ENCODE assay signal across 1 cellular context in the genomic region with DNA sequence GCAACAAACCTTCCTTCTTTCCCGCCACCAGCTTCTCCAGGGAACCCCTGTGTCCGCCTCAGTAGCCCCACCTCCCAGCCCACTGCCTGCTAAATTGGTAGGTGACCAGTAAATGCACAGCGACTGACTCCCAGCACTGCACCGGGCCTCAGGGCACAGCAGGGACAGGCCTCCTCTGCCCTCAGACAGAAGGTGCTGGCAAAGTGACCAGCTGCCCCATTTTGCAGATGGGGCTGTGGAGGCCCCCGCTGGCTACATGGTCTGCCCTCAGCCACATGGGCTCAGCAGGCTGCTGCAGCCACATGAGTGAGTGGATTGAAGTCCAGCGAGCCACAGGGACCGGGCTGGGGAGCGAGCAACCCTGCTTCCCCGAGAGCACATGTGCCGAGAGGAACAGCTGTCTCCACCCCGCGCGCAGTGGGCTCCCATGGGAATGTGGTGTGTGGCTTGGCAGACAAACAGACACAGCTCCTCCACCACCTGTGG.
TF ChIP-seq lines count a peak whose summit lies in the region.

No MANE protein-coding gene starts in this region.

TF ChIP-seq in HepG2, 621 proteins besides CTCF, POLR2A, EP300 and RAD21 (continued from another document and continues in another):
- TF ChIP-seq HNF1B (CRISPR knock-in tag; IDR thresholded peaks at IDR 0.05) (0 out of 2 replicates have a peak, but pooled peaks have one; percentile 32), FOXP4 (CRISPR knock-in tag; IDR thresholded peaks at IDR 0.05) (no peak), HNRNPLL (IDR thresholded peaks at IDR 0.05; ENCODE audit: low read depth, low read length, poor library complexity, severe bottlenecking) (no peak), KLF15 (CRISPR knock-in tag; IDR thresholded peaks at IDR 0.05; ENCODE audit: borderline replicate concordance) (no peak), ZFY (CRISPR knock-in tag; IDR thresholded peaks at IDR 0.05) (no peak), DBP (CRISPR knock-in tag; IDR thresholded peaks at IDR 0.05; ENCODE audit: not compliant biosample characterization) (no peak), SP1 (IDR thresholded peaks at IDR 0.05) (no peak), SP1 (CRISPR knock-in tag; IDR thresholded peaks at IDR 0.05) (no peak), HOXA9 (CRISPR knock-in tag; IDR thresholded peaks at IDR 0.05; ENCODE audit: borderline replicate concordance) (no peak), MAF1 (CRISPR knock-in tag; IDR thresholded peaks at IDR 0.05; ENCODE audit: borderline replicate concordance) (no peak), ZNF143 (CRISPR knock-in tag; IDR thresholded peaks at IDR 0.05) (no peak), ZNF572 (CRISPR knock-in tag; IDR thresholded peaks at IDR 0.05) (peak; percentile 49; the same call in 1 of the 2 replicates), ZKSCAN5 (CRISPR knock-in tag; IDR thresholded peaks at IDR 0.05) (no peak), ZNF292 (CRISPR knock-in tag; IDR thresholded peaks at IDR 0.05; ENCODE audit: borderline replicate concordance, low read depth) (0 out of 2 replicates have a peak, but pooled peaks have one; percentile 41), PBX2 (CRISPR knock-in tag; IDR thresholded peaks at IDR 0.05) (no peak), RELA (CRISPR knock-in tag; IDR thresholded peaks at IDR 0.05) (no peak), ZNF598 (CRISPR knock-in tag; IDR thresholded peaks at IDR 0.05; ENCODE audit: borderline replicate concordance) (no peak)
- TF ChIP-seq, protein P1, sequence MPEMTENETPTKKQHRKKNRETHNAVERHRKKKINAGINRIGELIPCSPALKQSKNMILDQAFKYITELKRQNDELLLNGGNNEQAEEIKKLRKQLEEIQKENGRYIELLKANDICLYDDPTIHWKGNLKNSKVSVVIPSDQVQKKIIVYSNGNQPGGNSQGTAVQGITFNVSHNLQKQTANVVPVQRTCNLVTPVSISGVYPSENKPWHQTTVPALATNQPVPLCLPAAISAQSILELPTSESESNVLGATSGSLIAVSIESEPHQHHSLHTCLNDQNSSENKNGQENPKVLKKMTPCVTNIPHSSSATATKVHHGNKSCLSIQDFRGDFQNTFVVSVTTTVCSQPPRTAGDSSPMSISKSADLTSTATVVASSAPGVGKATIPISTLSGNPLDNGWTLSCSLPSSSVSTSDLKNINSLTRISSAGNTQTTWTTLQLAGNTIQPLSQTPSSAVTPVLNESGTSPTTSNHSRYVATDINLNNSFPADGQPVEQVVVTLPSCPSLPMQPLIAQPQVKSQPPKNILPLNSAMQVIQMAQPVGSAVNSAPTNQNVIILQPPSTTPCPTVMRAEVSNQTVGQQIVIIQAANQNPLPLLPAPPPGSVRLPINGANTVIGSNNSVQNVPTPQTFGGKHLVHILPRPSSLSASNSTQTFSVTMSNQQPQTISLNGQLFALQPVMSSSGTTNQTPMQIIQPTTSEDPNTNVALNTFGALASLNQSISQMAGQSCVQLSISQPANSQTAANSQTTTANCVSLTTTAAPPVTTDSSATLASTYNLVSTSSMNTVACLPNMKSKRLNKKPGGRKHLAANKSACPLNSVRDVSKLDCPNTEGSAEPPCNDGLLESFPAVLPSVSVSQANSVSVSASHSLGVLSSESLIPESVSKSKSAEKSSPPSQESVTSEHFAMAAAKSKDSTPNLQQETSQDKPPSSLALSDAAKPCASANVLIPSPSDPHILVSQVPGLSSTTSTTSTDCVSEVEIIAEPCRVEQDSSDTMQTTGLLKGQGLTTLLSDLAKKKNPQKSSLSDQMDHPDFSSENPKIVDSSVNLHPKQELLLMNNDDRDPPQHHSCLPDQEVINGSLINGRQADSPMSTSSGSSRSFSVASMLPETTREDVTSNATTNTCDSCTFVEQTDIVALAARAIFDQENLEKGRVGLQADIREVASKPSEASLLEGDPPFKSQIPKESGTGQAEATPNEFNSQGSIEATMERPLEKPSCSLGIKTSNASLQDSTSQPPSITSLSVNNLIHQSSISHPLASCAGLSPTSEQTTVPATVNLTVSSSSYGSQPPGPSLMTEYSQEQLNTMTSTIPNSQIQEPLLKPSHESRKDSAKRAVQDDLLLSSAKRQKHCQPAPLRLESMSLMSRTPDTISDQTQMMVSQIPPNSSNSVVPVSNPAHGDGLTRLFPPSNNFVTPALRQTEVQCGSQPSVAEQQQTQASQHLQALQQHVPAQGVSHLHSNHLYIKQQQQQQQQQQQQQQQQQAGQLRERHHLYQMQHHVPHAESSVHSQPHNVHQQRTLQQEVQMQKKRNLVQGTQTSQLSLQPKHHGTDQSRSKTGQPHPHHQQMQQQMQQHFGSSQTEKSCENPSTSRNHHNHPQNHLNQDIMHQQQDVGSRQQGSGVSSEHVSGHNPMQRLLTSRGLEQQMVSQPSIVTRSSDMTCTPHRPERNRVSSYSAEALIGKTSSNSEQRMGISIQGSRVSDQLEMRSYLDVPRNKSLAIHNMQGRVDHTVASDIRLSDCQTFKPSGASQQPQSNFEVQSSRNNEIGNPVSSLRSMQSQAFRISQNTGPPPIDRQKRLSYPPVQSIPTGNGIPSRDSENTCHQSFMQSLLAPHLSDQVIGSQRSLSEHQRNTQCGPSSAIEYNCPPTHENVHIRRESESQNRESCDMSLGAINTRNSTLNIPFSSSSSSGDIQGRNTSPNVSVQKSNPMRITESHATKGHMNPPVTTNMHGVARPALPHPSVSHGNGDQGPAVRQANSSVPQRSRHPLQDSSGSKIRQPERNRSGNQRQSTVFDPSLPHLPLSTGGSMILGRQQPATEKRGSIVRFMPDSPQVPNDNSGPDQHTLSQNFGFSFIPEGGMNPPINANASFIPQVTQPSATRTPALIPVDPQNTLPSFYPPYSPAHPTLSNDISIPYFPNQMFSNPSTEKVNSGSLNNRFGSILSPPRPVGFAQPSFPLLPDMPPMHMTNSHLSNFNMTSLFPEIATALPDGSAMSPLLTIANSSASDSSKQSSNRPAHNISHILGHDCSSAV (CRISPR knock-in tag; IDR thresholded peaks at IDR 0.05; ENCODE audit: borderline replicate concordance), result no peak
- TF ChIP-seq, protein P2, sequence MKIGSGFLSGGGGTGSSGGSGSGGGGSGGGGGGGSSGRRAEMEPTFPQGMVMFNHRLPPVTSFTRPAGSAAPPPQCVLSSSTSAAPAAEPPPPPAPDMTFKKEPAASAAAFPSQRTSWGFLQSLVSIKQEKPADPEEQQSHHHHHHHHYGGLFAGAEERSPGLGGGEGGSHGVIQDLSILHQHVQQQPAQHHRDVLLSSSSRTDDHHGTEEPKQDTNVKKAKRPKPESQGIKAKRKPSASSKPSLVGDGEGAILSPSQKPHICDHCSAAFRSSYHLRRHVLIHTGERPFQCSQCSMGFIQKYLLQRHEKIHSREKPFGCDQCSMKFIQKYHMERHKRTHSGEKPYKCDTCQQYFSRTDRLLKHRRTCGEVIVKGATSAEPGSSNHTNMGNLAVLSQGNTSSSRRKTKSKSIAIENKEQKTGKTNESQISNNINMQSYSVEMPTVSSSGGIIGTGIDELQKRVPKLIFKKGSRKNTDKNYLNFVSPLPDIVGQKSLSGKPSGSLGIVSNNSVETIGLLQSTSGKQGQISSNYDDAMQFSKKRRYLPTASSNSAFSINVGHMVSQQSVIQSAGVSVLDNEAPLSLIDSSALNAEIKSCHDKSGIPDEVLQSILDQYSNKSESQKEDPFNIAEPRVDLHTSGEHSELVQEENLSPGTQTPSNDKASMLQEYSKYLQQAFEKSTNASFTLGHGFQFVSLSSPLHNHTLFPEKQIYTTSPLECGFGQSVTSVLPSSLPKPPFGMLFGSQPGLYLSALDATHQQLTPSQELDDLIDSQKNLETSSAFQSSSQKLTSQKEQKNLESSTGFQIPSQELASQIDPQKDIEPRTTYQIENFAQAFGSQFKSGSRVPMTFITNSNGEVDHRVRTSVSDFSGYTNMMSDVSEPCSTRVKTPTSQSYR (CRISPR knock-in tag; IDR thresholded peaks at IDR 0.05; ENCODE audit: borderline replicate concordance), result no peak
- TF ChIP-seq, protein P3, sequence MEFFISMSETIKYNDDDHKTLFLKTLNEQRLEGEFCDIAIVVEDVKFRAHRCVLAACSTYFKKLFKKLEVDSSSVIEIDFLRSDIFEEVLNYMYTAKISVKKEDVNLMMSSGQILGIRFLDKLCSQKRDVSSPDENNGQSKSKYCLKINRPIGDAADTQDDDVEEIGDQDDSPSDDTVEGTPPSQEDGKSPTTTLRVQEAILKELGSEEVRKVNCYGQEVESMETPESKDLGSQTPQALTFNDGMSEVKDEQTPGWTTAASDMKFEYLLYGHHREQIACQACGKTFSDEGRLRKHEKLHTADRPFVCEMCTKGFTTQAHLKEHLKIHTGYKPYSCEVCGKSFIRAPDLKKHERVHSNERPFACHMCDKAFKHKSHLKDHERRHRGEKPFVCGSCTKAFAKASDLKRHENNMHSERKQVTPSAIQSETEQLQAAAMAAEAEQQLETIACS (CRISPR knock-in tag; IDR thresholded peaks at IDR 0.05), result no peak
- TF ChIP-seq, protein P4, sequence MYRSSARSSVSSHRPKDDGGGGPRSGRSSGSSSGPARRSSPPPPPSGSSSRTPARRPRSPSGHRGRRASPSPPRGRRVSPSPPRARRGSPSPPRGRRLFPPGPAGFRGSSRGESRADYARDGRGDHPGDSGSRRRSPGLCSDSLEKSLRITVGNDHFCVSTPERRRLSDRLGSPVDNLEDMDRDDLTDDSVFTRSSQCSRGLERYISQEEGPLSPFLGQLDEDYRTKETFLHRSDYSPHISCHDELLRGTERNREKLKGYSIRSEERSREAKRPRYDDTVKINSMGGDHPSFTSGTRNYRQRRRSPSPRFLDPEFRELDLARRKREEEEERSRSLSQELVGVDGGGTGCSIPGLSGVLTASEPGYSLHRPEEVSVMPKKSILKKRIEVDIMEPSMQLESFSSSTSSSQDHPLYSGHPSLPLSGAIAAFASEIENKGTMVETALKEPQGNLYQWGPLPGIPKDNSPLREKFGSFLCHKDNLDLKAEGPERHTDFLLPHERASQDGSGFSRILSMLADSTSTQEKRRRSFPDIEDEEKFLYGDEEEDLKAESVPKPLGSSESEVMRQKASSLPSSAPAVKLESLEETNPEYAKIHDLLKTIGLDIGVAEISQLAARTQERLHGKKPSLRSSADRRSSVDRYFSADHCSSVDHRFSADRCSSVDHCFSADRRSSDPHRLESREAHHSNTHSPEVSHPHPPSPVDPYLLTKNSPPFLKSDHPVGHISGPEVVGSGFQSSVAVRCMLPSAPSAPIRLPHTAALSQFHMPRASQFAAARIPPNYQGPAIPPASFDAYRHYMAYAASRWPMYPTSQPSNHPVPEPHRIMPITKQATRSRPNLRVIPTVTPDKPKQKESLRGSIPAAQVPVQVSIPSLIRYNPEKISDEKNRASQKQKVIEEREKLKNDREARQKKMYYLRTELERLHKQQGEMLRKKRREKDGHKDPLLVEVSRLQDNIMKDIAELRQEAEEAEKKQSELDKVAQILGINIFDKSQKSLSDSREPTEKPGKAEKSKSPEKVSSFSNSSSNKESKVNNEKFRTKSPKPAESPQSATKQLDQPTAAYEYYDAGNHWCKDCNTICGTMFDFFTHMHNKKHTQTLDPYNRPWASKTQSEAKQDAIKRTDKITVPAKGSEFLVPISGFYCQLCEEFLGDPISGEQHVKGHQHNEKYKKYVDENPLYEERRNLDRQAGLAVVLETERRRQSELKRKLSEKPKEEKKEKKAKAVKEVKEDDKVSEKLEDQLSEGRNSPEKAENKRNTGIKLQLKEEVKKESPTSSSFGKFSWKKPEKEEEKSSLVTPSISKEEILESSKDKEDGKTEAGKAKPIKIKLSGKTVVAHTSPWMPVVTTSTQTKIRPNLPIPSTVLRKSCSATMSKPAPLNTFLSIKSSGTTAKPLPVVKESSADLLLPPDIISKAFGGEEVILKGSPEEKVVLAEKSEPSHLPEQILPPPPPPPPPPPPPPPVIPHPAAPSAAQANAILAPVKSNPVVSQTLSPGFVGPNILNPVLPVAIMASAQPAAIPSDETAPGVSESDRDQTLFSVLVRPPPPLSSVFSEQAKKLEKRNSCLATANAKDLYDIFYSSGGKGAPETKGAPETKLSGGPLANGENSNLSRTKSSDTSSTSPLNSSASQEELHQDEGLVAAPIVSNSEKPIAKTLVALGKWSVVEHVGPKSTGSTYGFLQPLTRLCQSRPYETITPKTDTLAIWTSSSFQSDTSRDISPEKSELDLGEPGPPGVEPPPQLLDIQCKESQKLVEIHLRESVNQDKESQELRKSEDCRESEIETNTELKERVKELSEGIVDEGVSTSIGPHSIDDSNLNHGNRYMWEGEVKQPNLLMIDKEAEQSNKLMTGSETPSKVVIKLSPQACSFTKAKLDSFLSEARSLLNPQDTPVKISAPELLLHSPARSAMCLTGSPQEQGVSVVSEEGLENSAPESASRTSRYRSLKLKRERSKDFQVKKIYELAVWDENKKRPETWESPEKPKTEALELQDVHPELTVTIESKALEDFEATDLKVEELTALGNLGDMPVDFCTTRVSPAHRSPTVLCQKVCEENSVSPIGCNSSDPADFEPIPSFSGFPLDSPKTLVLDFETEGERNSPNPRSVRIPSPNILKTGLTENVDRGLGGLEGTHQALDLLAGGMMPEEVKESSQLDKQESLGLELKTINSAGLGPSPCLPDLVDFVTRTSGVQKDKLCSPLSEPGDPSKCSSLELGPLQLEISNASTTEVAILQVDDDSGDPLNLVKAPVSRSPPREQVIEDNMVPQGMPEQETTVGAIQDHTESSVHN (CRISPR knock-in tag; IDR thresholded peaks at IDR 0.05), result no peak
